1 cellular context compared by ENCODE assay signal in genomic region chr14:69043007-69043444, GRCh38.
TF ChIP-seq lines count a peak whose summit lies in the region.

No MANE protein-coding gene starts in this region.

TF ChIP-seq in GM23338, 12 proteins besides CTCF, POLR2A, EP300 and RAD21 (continued from another document):
- TF ChIP-seq REST (IDR thresholded peaks at IDR 0.05; ENCODE audit: unreplicated experiment) (no peak), EZH2phosphoT487 (IDR thresholded peaks at IDR 0.05; ENCODE audit: unreplicated experiment) (no peak), ZNF114 (CRISPR knock-in tag; IDR thresholded peaks at IDR 0.05) (no peak), ZNF331 (CRISPR knock-in tag; IDR thresholded peaks at IDR 0.05; ENCODE audit: low read depth) (no peak), POLR2AphosphoS5 (IDR thresholded peaks at IDR 0.05; ENCODE audit: low read depth) (no peak)
